In genomic region chr14:99315197-99315596, GRCh38 we compare ENCODE assay signal across 24 cellular contexts. TPM values are rescaled to one million over a fixed set of nuclear protein-coding genes. Genes with fewer than 3 reads are reported as not detected.
"Had no signal": no experiment of that assay in that cellular context is flagged by ENCODE, and none has a peak within 500 bp of the region (broad histone marks: within the 10 kb centered on the region; RNA-seq: fewer than 3 reads in every experiment).

No MANE protein-coding gene starts in this region.

- H3K36me3 ChIP-seq: right lobe of liver, stomach, suprapubic skin, tibial nerve had no signal

- H3K4me1 Mint-ChIP-seq: activated B cell treated with CpG ODN at 0.5 μM for 24 hours; activated naive CD4-positive, alpha-beta T cell treated with anti-CD3 and anti-CD28 coated beads, Interleukin-2, amount 10 ng/mL, durations not matched to agents 7 days and 5 days; memory B cell had no signal

- H3K27me3 ChIP-seq: right lobe of liver, suprapubic skin, tibial nerve had no signal

- H3K9me3 Mint-ChIP-seq: T-helper 1 cell treated with Interleukin-12 subunit alpha and Interleukin-12 subunit beta and Interleukin-4 antibody, amounts not matched to agents 30 μg/mL and 1 μg/mL, for 36 hours had no signal

- H3K36me3 Mint-ChIP-seq: activated naive CD4-positive, alpha-beta T cell treated with anti-CD3 and anti-CD28 coated beads, Interleukin-2, amount 10 ng/mL, durations not matched to agents 7 days and 5 days; memory B cell had no signal

- H3K27me3 Mint-ChIP-seq: activated B cell treated with CpG ODN at 0.5 μM for 24 hours; activated CD4-positive, alpha-beta T cell treated with anti-CD3 and anti-CD28 coated beads for 36 hours had no signal

- DNase-seq: activated B cell treated with CpG ODN at 0.5 μM for 24 hours; activated CD4-positive, alpha-beta T cell treated with anti-CD3 and anti-CD28 coated beads for 36 hours; activated CD4-positive, alpha-beta T cell treated with anti-CD3 and anti-CD28 coated beads, Interleukin-2, amount 50 U/mL, for 4 hours; activated effector memory CD4-positive, alpha-beta T cell treated with Interleukin-2 at 50 U/mL for 16 hours; activated naive CD4-positive, alpha-beta T cell treated with anti-CD3 and anti-CD28 coated beads, Interleukin-2, amount 10 ng/mL, durations not matched to agents 7 days and 5 days; activated T-cell treated with anti-CD3 and anti-CD28 coated beads, Interleukin-2, amount 50 U/mL, for 48 hours; amygdala; erythroblast; foreskin melanocyte; glutamatergic neuron; hippocampal formation; nephron progenitor cell; nucleus accumbens; right lobe of liver; stimulated activated CD4-positive, alpha-beta T cell treated with anti-CD3 and anti-CD28 coated beads, Interleukin-1b, Interleukin-23, amount 100 ng/mL, for 48 hours; stomach; T1000 had no signal

- H3K4me3 Mint-ChIP-seq: activated B cell treated with CpG ODN at 0.5 μM for 24 hours; activated CD4-positive, alpha-beta T cell treated with anti-CD3 and anti-CD28 coated beads for 36 hours; activated naive CD4-positive, alpha-beta T cell treated with anti-CD3 and anti-CD28 coated beads, Interleukin-2, amount 10 ng/mL, durations not matched to agents 7 days and 5 days; memory B cell; nephron progenitor cell; T-helper 1 cell treated with Interleukin-12 subunit alpha and Interleukin-12 subunit beta and Interleukin-4 antibody, amounts not matched to agents 30 μg/mL and 1 μg/mL, for 36 hours had no signal

- H3K27ac ChIP-seq: right lobe of liver, skin epidermis, suprapubic skin, tibial nerve had no signal

- H3K9me3 ChIP-seq: right lobe of liver, suprapubic skin had no signal

- ATAC-seq: activated CD4-positive, alpha-beta T cell treated with anti-CD3 and anti-CD28 coated beads for 36 hours had no signal

- FAIRE-seq: urothelium cell line had no signal

- H3K4me3 ChIP-seq: skin epidermis, stomach, suprapubic skin, tibial nerve had no signal

- H3K27ac Mint-ChIP-seq: activated B cell treated with CpG ODN at 0.5 μM for 24 hours; activated CD4-positive, alpha-beta T cell treated with anti-CD3 and anti-CD28 coated beads for 36 hours; activated naive CD4-positive, alpha-beta T cell treated with anti-CD3 and anti-CD28 coated beads, Interleukin-2, amount 10 ng/mL, durations not matched to agents 7 days and 5 days; memory B cell; nephron progenitor cell; T-helper 1 cell treated with Interleukin-12 subunit alpha and Interleukin-12 subunit beta and Interleukin-4 antibody, amounts not matched to agents 30 μg/mL and 1 μg/mL, for 36 hours had no signal

- H3K4me1 ChIP-seq: tibial nerve had no signal

RNA-seq across cellular contexts. Expression of gene BCL11B, which starts 43.2 kb away (rescaled TPM):
- polyA plus RNA-seq: fibroblast of lung had no signal
